6 cellular contexts compared by ENCODE assay signal in the genomic region with DNA sequence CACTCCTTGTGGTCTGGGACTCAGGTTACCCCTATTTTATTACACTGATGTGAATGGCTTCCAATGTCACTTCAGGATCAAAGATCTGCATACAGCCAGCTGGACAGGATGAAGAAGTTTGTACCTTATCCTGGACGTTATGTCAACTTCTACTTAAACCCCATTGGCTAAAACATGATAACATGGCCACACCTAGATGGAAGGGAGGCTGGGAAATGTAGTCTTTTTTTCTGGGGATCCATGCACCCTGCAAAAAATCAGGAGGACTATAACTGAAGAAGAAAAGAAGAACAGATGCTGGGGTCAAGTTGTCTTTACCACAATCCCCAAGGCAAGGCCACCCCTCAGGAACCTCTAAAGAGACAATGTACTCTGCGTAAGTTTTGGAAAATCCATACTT.
"Had no signal": no experiment of that assay in that cellular context is flagged by ENCODE, and none has a peak within 500 bp of the region (broad histone marks: within the 10 kb centered on the region; RNA-seq: fewer than 3 reads in every experiment).

No MANE protein-coding gene starts in this region.

- ATAC-seq: HepG2 had no signal

- DNase-seq: IMR-90, KBM-7 had no signal

- H3K4me3 Mint-ChIP-seq: IgD-negative memory B cell had no signal

- H3K27ac Mint-ChIP-seq: IgD-negative memory B cell had no signal

- H3K27ac ChIP-seq: HL-60 had no signal

- FAIRE-seq: HepG2, HTR-8/SVneo had no signal

- H3K4me1 Mint-ChIP-seq: IgD-negative memory B cell had no signal
